ENCODE assay signal across 10 cellular contexts in the genomic region with DNA sequence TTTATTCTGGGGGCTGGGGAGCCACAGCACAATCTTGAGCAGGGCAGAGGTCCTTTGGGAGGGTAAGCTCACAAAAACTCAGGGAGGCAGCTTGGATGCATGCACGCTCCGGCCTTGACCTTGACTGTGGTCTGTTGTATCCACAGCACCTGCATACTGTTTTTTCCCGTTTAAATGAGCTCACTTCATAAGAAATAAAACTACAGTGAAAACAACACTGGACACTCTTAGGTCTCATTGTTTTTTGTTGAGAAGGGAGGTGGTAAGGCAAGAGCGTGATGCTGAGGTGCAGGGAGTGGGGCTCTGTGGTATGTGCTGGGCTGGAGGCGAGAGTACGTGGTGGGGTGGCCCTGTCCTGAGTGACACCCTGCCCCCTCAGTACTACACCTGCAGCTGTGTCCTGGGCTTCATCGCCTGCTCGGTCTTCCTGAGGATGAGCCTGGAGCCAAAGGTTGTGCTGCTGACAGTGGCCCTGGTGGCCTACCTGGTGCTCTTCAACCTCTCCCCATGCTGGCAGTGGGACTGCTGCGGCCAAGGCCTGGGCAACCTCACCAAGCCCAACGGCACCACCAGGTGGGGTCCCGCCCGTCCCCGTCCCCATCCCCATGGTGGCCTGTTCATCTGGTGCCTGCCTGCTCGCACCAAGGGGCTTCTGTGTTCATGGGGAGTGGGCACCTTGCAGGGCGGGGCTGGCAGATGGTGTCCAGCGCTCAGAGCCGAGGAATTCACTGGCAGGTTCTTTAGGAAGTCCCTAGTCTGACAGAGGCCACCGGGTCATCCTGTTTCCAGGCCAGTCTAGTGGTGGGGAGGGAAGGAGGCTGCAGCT. TPM values are rescaled to one million over a fixed set of nuclear protein-coding genes. Genes with fewer than 3 reads are reported as not detected.
DNase-seq lines count a peak whose midpoint lies in the region; ATAC-seq lines count a peak whose summit lies in the region.
"Had no signal": no experiment of that assay in that cellular context is flagged by ENCODE, and none has a peak within 500 bp of the region (broad histone marks: within the 10 kb centered on the region; RNA-seq: fewer than 3 reads in every experiment).

No MANE protein-coding gene starts in this region.

- H3K36me3 Mint-ChIP-seq in T-helper 17 cell (ENCODE audit: low read depth) = no peaks in the 10 kb centered on the region
- H3K36me3 Mint-ChIP-seq in stimulated activated naive B cell treated with anti-CD40 and anti-IgM and Interleukin-4, amounts not matched to agents 10 μg/mL and 1 μg/mL and 100 μg/mL, for 72 hours = peaks cover 46 to 68% of the 10 kb centered on the region in 2 donors

- peak overlapping the region; percentile 70 for H3K27ac Mint-ChIP-seq in T-helper 17 cell
- peak overlapping the region; percentile 63 for H3K27ac Mint-ChIP-seq in stimulated activated naive B cell treated with anti-CD40 and anti-IgM and Interleukin-4, amounts not matched to agents 10 μg/mL and 1 μg/mL and 100 μg/mL, for 72 hours

- no peaks in the 10 kb centered on the region for H3K9me3 Mint-ChIP-seq in stimulated activated naive B cell treated with anti-CD40 and anti-IgM and Interleukin-4, amounts not matched to agents 10 μg/mL and 1 μg/mL and 100 μg/mL, for 72 hours
- H3K9me3 Mint-ChIP-seq: activated naive CD8-positive, alpha-beta T cell treated with anti-CD3 and anti-CD28 coated beads, Interleukin-2, amount 10 ng/mL, durations not matched to agents 7 days and 5 days had no signal

- peak; percentile 3 for DNase-seq in activated gamma-delta T cell treated with Interleukin-2 at 50 U/mL for 16 hours
- DNase-seq in activated gamma-delta T cell (lab: John Stamatoyannopoulos, UW) = no peak
- DNase-seq in T-helper 17 cell = no peak
- peak; percentile 35 for DNase-seq in iPS-NIHi11 (ENCODE audit: low spot score)
- no peak for DNase-seq in stimulated activated naive B cell treated with anti-CD40 and anti-IgM and Interleukin-4, amounts not matched to agents 10 μg/mL and 1 μg/mL and 100 μg/mL, for 72 hours
- no peak for DNase-seq in NCI-H2196 (lab: John Stamatoyannopoulos, UW; ENCODE audit: unreplicated experiment)
- DNase-seq in NAMALWA (ENCODE audit: low spot score) = no peak
- DNase-seq: activated naive CD8-positive, alpha-beta T cell treated with anti-CD3 and anti-CD28 coated beads, Interleukin-2, amount 10 ng/mL, durations not matched to agents 7 days and 5 days; NCI-H524 treated with DMSO at 0.1 percent for 48 hours had no signal

- ATAC-seq in T-helper 17 cell (no peak), GM19023 (IDR thresholded peaks at IDR 0.05; ENCODE audit: unreplicated experiment) (no peak)
- no peak for ATAC-seq in stimulated activated naive B cell treated with anti-CD40 and anti-IgM and Interleukin-4, amounts not matched to agents 10 μg/mL and 1 μg/mL and 100 μg/mL, for 72 hours (replicated peaks)

- no peaks in the 10 kb centered on the region for H3K27me3 Mint-ChIP-seq in T-helper 17 cell
- no peaks in the 10 kb centered on the region for H3K27me3 Mint-ChIP-seq in stimulated activated naive B cell treated with anti-CD40 and anti-IgM and Interleukin-4, amounts not matched to agents 10 μg/mL and 1 μg/mL and 100 μg/mL, for 72 hours
- H3K27me3 Mint-ChIP-seq: activated naive CD8-positive, alpha-beta T cell treated with anti-CD3 and anti-CD28 coated beads, Interleukin-2, amount 10 ng/mL, durations not matched to agents 7 days and 5 days had no signal

- no peak overlapping the region for H3K4me3 Mint-ChIP-seq in T-helper 17 cell
- H3K4me3 Mint-ChIP-seq in stimulated activated naive B cell treated with anti-CD40 and anti-IgM and Interleukin-4, amounts not matched to agents 10 μg/mL and 1 μg/mL and 100 μg/mL, for 72 hours = no peak overlapping the region
- H3K4me3 Mint-ChIP-seq: activated naive CD8-positive, alpha-beta T cell treated with anti-CD3 and anti-CD28 coated beads, Interleukin-2, amount 10 ng/mL, durations not matched to agents 7 days and 5 days had no signal

- no peaks in the 10 kb centered on the region for H3K9me3 ChIP-seq in T-helper 17 cell (ENCODE audit: control insufficient read depth, low read length, poor library complexity, severe bottlenecking)

- H3K4me1 Mint-ChIP-seq in T-helper 17 cell = peaks cover 27% of the 10 kb centered on the region
- H3K4me1 Mint-ChIP-seq in stimulated activated naive B cell treated with anti-CD40 and anti-IgM and Interleukin-4, amounts not matched to agents 10 μg/mL and 1 μg/mL and 100 μg/mL, for 72 hours = peaks cover 11 to 32% of the 10 kb centered on the region in 2 donors

RNA-seq across cellular contexts. Expression of gene ADCY7, which starts 44.2 kb away (rescaled TPM):
- 100 to 1,000 TPM; 187 to 203 TPM for total RNA-seq in T-helper 17 cell

RNA-seq across cellular contexts. Expression of gene BRD7, which starts 58.3 kb away (rescaled TPM):
- total RNA-seq in T-helper 17 cell = 10 to 100 TPM; 74.2 to 83.4 TPM

Comparison
In these comparisons a context has a peak if more than half of its experiments do, and no peak if none do; other contexts are left out.
1. DNase-seq: peak in activated gamma-delta T cell treated with Interleukin-2 at 50 U/mL for 16 hours (single experiment) and iPS-NIHi11 (single experiment); none in activated gamma-delta T cell (single experiment), T-helper 17 cell (0 of 3), stimulated activated naive B cell treated with anti-CD40 and anti-IgM and Interleukin-4, amounts not matched to agents 10 μg/mL and 1 μg/mL and 100 μg/mL, for 72 hours (single experiment), NCI-H2196 (single experiment) and NAMALWA (single experiment).